ENCODE assay signal across 25 cellular contexts in the genomic region with DNA sequence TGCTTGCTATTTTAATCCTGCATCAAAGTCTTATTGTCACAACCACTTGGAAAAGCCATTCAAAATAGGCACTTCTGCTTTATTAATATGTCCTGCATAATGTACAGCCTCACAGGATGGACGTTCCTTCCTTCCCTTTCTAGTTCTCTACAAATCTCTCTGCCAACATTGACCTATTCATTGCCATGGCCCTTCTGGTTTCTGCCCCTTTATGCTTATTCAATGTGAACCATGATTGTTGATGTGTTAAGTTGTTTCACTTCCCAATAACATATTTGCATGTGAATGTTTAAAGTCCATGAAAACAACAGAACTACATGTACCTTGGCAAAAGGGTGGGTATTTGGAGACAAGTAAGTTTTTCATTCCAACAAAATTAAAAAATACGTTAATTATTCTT. TPM values are rescaled to one million over a fixed set of nuclear protein-coding genes. Genes with fewer than 3 reads are reported as not detected.
"Had no signal": no experiment of that assay in that cellular context is flagged by ENCODE, and none has a peak within 500 bp of the region (broad histone marks: within the 10 kb centered on the region; RNA-seq: fewer than 3 reads in every experiment).

No MANE protein-coding gene starts in this region.

- H3K4me1 Mint-ChIP-seq: nephron progenitor cell had no signal

- H3K36me3 ChIP-seq: colonic mucosa, prostate gland had no signal

- H3K9me3 ChIP-seq: colonic mucosa, prostate gland had no signal

- H3K27me3 Mint-ChIP-seq: activated naive CD8-positive, alpha-beta T cell; stimulated activated naive CD8-positive, alpha-beta T cell treated with anti-CD3 and anti-CD28 coated beads, Interleukin-15, Interleukin-2, amounts not matched to agents 100 ng/mL and 50 ng/mL, for 24 hours; type B pancreatic cell had no signal

- ATAC-seq: activated CD8-positive, alpha-beta T cell treated with anti-CD3 and anti-CD28 coated beads, Interleukin-2, amount 10 ng/mL, durations not matched to agents 7 days and 5 days; body of pancreas; gastroesophageal sphincter; left lung; right cardiac atrium had no signal

- FAIRE-seq: endometrium, keratinocyte had no signal

- H3K9me3 Mint-ChIP-seq: T-helper 1 cell treated with Interleukin-12 subunit alpha and Interleukin-12 subunit beta and Interleukin-4 antibody, amounts not matched to agents 30 μg/mL and 1 μg/mL, for 36 hours had no signal

- DNase-seq: activated CD4-positive, alpha-beta T cell treated with anti-CD3 and anti-CD28 coated beads for 4 hours; activated CD8-positive, alpha-beta memory T cell treated with anti-CD3 and anti-CD28 coated beads, Interleukin-2, amount 50 U/mL, for 4 hours; activated CD8-positive, alpha-beta T cell treated with anti-CD3 and anti-CD28 coated beads, Interleukin-2, amount 10 ng/mL, durations not matched to agents 7 days and 5 days; activated effector memory CD4-positive, alpha-beta T cell treated with anti-CD3 and anti-CD28 coated beads, Interleukin-2, amount 50 U/mL, for 16 hours; activated T-cell treated with anti-CD3 and anti-CD28 coated beads, Interleukin-2, amount 50 U/mL, for 48 hours; amygdala; body of pancreas; central memory CD4-positive, alpha-beta T cell; colonic mucosa; left lung; mesenchymal stem cell; nephron progenitor cell; right cardiac atrium; stimulated activated CD4-positive, alpha-beta T cell treated with anti-CD3 and anti-CD28 coated beads, Interleukin-4, amount 100 ng/mL, for 4 hours; stimulated activated CD8-positive, alpha-beta memory T cell treated with anti-CD3 and anti-CD28 coated beads, Interleukin-4, amount 100 ng/mL, for 48 hours had no signal

- H3K4me3 Mint-ChIP-seq: activated CD8-positive, alpha-beta T cell treated with anti-CD3 and anti-CD28 coated beads, Interleukin-2, amount 10 ng/mL, durations not matched to agents 7 days and 5 days; activated naive CD8-positive, alpha-beta T cell; nephron progenitor cell; stimulated activated naive CD8-positive, alpha-beta T cell treated with anti-CD3 and anti-CD28 coated beads, Interleukin-15, Interleukin-2, amounts not matched to agents 100 ng/mL and 50 ng/mL, for 24 hours; T-helper 1 cell treated with Interleukin-12 subunit alpha and Interleukin-12 subunit beta and Interleukin-4 antibody, amounts not matched to agents 30 μg/mL and 1 μg/mL, for 36 hours; type B pancreatic cell had no signal

- H3K79me2 ChIP-seq: hepatocyte had no signal

- H3K4me1 ChIP-seq: body of pancreas, colonic mucosa, gastroesophageal sphincter, left lung, prostate gland had no signal

- H3K27me3 ChIP-seq: body of pancreas, colonic mucosa, gastroesophageal sphincter, hepatocyte, left lung had no signal

- H3K4me2 ChIP-seq: hepatocyte, smooth muscle cell had no signal

- H3K27ac Mint-ChIP-seq: activated CD8-positive, alpha-beta T cell treated with anti-CD3 and anti-CD28 coated beads, Interleukin-2, amount 10 ng/mL, durations not matched to agents 7 days and 5 days; activated naive CD8-positive, alpha-beta T cell; nephron progenitor cell; stimulated activated naive CD8-positive, alpha-beta T cell treated with anti-CD3 and anti-CD28 coated beads, Interleukin-15, Interleukin-2, amounts not matched to agents 100 ng/mL and 50 ng/mL, for 24 hours; T-helper 1 cell treated with Interleukin-12 subunit alpha and Interleukin-12 subunit beta and Interleukin-4 antibody, amounts not matched to agents 30 μg/mL and 1 μg/mL, for 36 hours; type B pancreatic cell had no signal

- H3K4me3 ChIP-seq: body of pancreas, colonic mucosa, gastroesophageal sphincter, hepatocyte, left lung, prostate gland, smooth muscle cell had no signal

- H2AFZ ChIP-seq: hepatocyte had no signal

- H3K36me3 Mint-ChIP-seq: type B pancreatic cell had no signal

- H3K27ac ChIP-seq: body of pancreas, colonic mucosa, gastroesophageal sphincter, hepatocyte, left lung, prostate gland had no signal

RNA-seq across cellular contexts. Expression of a gene that starts 45.7 kb away (rescaled TPM):
- total RNA-seq: activated CD8-positive, alpha-beta T cell treated with anti-CD3 and anti-CD28 coated beads, Interleukin-2, amount 10 ng/mL, durations not matched to agents 7 days and 5 days had no signal
- polyA plus RNA-seq: smooth muscle cell had no signal
